Comparison of ENCODE assay signal across 27 cellular contexts in the genomic region with DNA sequence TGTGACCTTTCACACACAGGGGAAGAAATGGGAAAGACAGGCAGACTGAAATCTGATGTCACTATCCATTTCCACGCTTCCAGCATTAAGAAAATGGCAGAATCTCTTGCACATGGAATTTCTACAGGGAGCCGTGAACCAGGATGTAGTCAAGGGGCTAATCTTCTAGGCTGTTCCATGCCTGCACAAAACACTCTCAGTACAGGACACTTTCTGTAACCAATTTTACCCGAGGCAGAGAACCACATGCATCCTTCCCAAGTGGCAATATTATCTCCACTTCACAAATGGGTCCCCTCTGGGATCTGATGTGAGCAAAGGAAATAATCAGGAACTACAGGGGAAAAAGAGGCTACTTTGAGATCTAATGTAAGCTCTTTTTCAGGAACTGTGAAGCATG.
"Had no signal": no experiment of that assay in that cellular context is flagged by ENCODE, and none has a peak within 500 bp of the region (broad histone marks: within the 10 kb centered on the region; RNA-seq: fewer than 3 reads in every experiment).

No MANE protein-coding gene starts in this region.

- H3K27ac ChIP-seq: ascending aorta, breast epithelium, cardiac muscle cell, colonic mucosa, epithelial cell of prostate, VCaP had no signal

- ATAC-seq: activated naive CD4-positive, alpha-beta T cell treated with anti-CD3 and anti-CD28 coated beads, Interleukin-2, amount 50 U/mL, for 72 hours; activated T-cell treated with anti-CD3 and anti-CD28 coated beads, Interleukin-2, amount 50 U/mL, for 72 hours; WTC11 had no signal

- H3K4me1 ChIP-seq: breast epithelium, colonic mucosa had no signal

- H3K27me3 ChIP-seq: ascending aorta, breast epithelium, cardiac muscle cell, colonic mucosa had no signal

- H3K36me3 ChIP-seq: ascending aorta, breast epithelium, cardiac muscle cell, colonic mucosa had no signal

- H3K4me3 ChIP-seq: ascending aorta, breast epithelium, cardiac muscle cell, colonic mucosa had no signal

- DNase-seq: activated CD4-positive, alpha-beta memory T cell treated with anti-CD3 and anti-CD28 coated beads, Interleukin-2, amount 10 ng/mL, durations not matched to agents 7 days and 5 days; activated CD4-positive, alpha-beta T cell treated with anti-CD3 and anti-CD28 coated beads for 1 hour; activated CD4-positive, alpha-beta T cell treated with anti-CD3 and anti-CD28 coated beads for 4 hours; activated CD4-positive, alpha-beta T cell treated with anti-CD3 and anti-CD28 coated beads, Interleukin-2, amount 10 ng/mL, durations not matched to agents 7 days and 5 days; activated CD4-positive, alpha-beta T cell treated with anti-CD3 and anti-CD28 coated beads, Interleukin-2, amount 50 U/mL, for 4 hours; activated CD8-positive, alpha-beta memory T cell treated with anti-CD3 and anti-CD28 coated beads, Interleukin-2, amount 50 U/mL, for 48 hours; activated gamma-delta T cell; activated naive CD4-positive, alpha-beta T cell; activated naive CD4-positive, alpha-beta T cell treated with anti-CD3 and anti-CD28 coated beads, Interleukin-2, amount 10 ng/mL, durations not matched to agents 7 days and 5 days; activated naive CD8-positive, alpha-beta T cell treated with anti-CD3 and anti-CD28 coated beads, Interleukin-2, amount 10 ng/mL, durations not matched to agents 7 days and 5 days; activated T-cell treated with anti-CD3 and anti-CD28 coated beads for 4 hours; activated T-cell treated with anti-CD3 and anti-CD28 coated beads, Interleukin-2, amount 50 U/mL, for 24 hours; activated T-cell treated with anti-CD3 and anti-CD28 coated beads, Interleukin-2, amount 50 U/mL, for 72 hours; central memory CD4-positive, alpha-beta T cell; cerebellar nuclear complex; colonic mucosa; effector CD8-positive, alpha-beta T cell; foreskin fibroblast; head of caudate nucleus; T-helper 2 cell had no signal

- H3K9me3 ChIP-seq: ascending aorta, breast epithelium, colonic mucosa had no signal
